In the genomic region with DNA sequence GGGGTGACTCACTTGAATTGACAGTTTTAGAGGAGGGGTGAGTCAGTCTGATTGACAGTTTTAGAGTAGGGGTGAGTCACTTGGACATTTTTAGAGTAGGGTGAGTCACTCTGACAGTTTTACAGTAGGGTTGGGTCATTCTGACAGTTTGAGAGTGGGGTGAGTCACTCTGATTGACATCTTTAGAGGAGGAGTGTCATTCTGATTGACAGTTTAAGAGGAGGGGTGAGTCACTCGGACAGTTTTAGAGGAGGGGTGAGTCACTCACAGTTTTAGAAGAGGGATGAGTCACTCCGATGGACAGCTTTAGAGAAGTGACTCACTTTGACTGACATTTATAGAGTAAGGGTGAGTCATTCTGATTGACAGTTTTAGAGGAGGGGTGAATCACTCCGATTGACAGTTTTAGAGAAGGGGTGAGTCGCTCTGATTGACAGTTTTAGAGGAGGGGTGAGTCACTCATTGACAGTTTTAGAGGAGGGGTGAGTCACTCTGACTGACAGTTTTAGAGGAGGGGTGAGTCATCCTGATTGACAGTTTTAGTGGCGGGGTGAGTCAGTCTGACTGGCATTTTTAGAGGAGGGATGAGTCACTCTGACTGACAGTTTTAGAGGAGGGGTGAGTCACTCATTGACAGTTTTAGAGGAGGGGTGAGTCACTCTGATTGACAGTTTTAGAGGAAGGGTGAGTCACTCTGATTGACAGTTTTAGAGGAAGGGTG, we compare ENCODE assay signal across 12 cellular contexts.
DNase-seq lines count a peak whose midpoint lies in the region; ATAC-seq, FAIRE-seq and TF ChIP-seq lines count a peak whose summit lies in the region.
"Had no signal": no experiment of that assay in that cellular context is flagged by ENCODE, and none has a peak within 500 bp of the region (broad histone marks: within the 10 kb centered on the region; RNA-seq: fewer than 3 reads in every experiment).

No MANE protein-coding gene starts in this region.

- H3K79me2 ChIP-seq in HepG2 (ENCODE audit: insufficient read depth, low read length) = no peaks in the 10 kb centered on the region

- intact Hi-C loops in HepG2 (cut with micrococcal nuclease; ENCODE audit: unreplicated experiment) (no loop called here), right lobe of liver (cut with DNase I) (no loop called here), Right ventricle myocardium inferior (cut with DNase I) (no loop called here)

- TF ChIP-seq CTCF in HepG2 (CRISPR knock-in tag; IDR thresholded peaks at IDR 0.05) (no peak), right lobe of liver (IDR thresholded peaks at IDR 0.05) (no peak), brain microvascular endothelial cell (IDR thresholded peaks at IDR 0.05; ENCODE audit: low read depth, low read length, missing control alignments) (no peak)

- TF ChIP-seq EP300 in HepG2 (IDR thresholded peaks at IDR 0.05; ENCODE audit: low read depth in 2 of 2, low read length in 2 of 2) (no peak), HepG2 (CRISPR knock-in tag; IDR thresholded peaks at IDR 0.05; ENCODE audit: borderline replicate concordance) (no peak)

- H3K27me3 ChIP-seq in HepG2 (ENCODE audit: control insufficient read depth in 1 of 2, insufficient read depth in 2 of 2, low read length in 2 of 2) = peaks cover 0 to 7% of the 10 kb centered on the region in 2 experiments; a peak in 3 of 5 replicates
- H3K27me3 ChIP-seq in right lobe of liver = no peaks in the 10 kb centered on the region
- H3K27me3 ChIP-seq in brain microvascular endothelial cell (replicated peaks) = no peaks in the 10 kb centered on the region
- H3K27me3 ChIP-seq: colonic mucosa, Peyer's patch had no signal

- no peak overlapping the region for H3K9ac ChIP-seq in HepG2 (ENCODE audit: insufficient read depth, low read depth, low read length)

- H4K20me1 ChIP-seq in HepG2 (ENCODE audit: insufficient read depth, low read length) = 0 out of 2 replicates have a peak, but pooled peaks cover 7% of the 10 kb centered on the region

- no peak overlapping the region for H3K27ac ChIP-seq in HepG2 (ENCODE audit: extremely low read length, insufficient read depth, low read length)
- H3K27ac ChIP-seq in right lobe of liver = no peak overlapping the region
- H3K27ac ChIP-seq in brain microvascular endothelial cell = no peak overlapping the region
- H3K27ac ChIP-seq: colonic mucosa, Peyer's patch had no signal

- no peak overlapping the region for H3K4me2 ChIP-seq in HepG2 (ENCODE audit: low read depth, low read length)

- no peak overlapping the region for H2AFZ ChIP-seq in HepG2 (ENCODE audit: low read length)

- peak overlapping the region; percentile 94 for H3K27ac Mint-ChIP-seq in stimulated activated naive CD8-positive, alpha-beta T cell treated with anti-CD3 and anti-CD28 coated beads, Interleukin-15, Interleukin-2, amounts not matched to agents 100 ng/mL and 50 ng/mL, for 24 hours

- no TSS peak for BruUV-seq in HepG2 (replicated peaks; lab: Mats Ljungman, UMichigan)

- WGBS in HepG2 (ENCODE audit: low lambda C conversion rate) = 29% methylated on average over 5 of the region's 5 CpGs
- WGBS in right lobe of liver (ENCODE audit: insufficient coverage, low coverage, low lambda C conversion rate, missing lambda C conversion rate) = 52% methylated on average over 4 of the region's 5 CpGs

- H3K36me3 ChIP-seq in HepG2 (replicated peaks in 1 of 2; ENCODE audit: control insufficient read depth in 1 of 2, insufficient read depth in 2 of 2, low read length in 2 of 2) (no peaks in the 10 kb centered on the region), right lobe of liver (no peaks in the 10 kb centered on the region), brain microvascular endothelial cell (replicated peaks) (no peaks in the 10 kb centered on the region)
- H3K36me3 ChIP-seq: colonic mucosa, Peyer's patch had no signal

- POLR2A ChIA-PET in HepG2 (lab: Yijun Ruan, JAX) = no interaction called here

- H3K4me1 ChIP-seq in HepG2 (ENCODE audit: insufficient read depth, low read length) (no peaks in the 10 kb centered on the region), right lobe of liver (no peaks in the 10 kb centered on the region)
- H3K4me1 ChIP-seq: colonic mucosa, Peyer's patch had no signal

- peak overlapping the region; percentile 14 for H3K4me3 Mint-ChIP-seq in stimulated activated naive CD8-positive, alpha-beta T cell treated with anti-CD3 and anti-CD28 coated beads, Interleukin-15, Interleukin-2, amounts not matched to agents 100 ng/mL and 50 ng/mL, for 24 hours

- FAIRE-seq in HepG2 (lab: Jason Lieb, UNC) = no peak

- DNase-seq in HepG2 (ENCODE audit: low spot score) (peak; percentile 28), right lobe of liver (no peak), NCI-H69 (lab: John Stamatoyannopoulos, UW) (peak; percentile 48), brain microvascular endothelial cell (peak; percentile 1), Right ventricle myocardium inferior (ENCODE audit: missing footprints) (no peak)
- no peak for DNase-seq in activated effector memory CD4-positive, alpha-beta T cell treated with anti-CD3 and anti-CD28 coated beads, Interleukin-2, amount 50 U/mL, for 16 hours
- DNase-seq: colonic mucosa, MM.1S, Peyer's patch had no signal

- no peak for ATAC-seq in HepG2
- ATAC-seq in right lobe of liver = no peak
- no peak for ATAC-seq in HG03175 (IDR thresholded peaks at IDR 0.05; ENCODE audit: unreplicated experiment)
- no peak for ATAC-seq in Right ventricle myocardium inferior

- H3K9me3 ChIP-seq in HepG2 (ENCODE audit: low read length) = peaks cover 23% of the 10 kb centered on the region
- H3K9me3 ChIP-seq in right lobe of liver = no peaks in the 10 kb centered on the region
- H3K9me3 ChIP-seq: colonic mucosa had no signal

- CTCF ChIA-PET in HepG2 (lab: Yijun Ruan, JAX; ENCODE audit: low intra/inter-chr PET ratio, low total read pairs) = no interaction called here

- H3K4me3 ChIP-seq in HepG2 (replicated peaks in 1 of 3; ENCODE audit: insufficient read depth in 1 of 3, low read depth in 2 of 3, low read length in 3 of 3) (no peak overlapping the region), right lobe of liver (no peak overlapping the region), brain microvascular endothelial cell (ENCODE audit: low read depth, low read length) (no peak overlapping the region)
- H3K4me3 ChIP-seq: colonic mucosa, lung, Peyer's patch had no signal

- TF ChIP-seq POLR2A in HepG2 (IDR thresholded peaks at IDR 0.05; ENCODE audit: insufficient read depth in 1 of 2, low read depth in 2 of 2, low read length in 2 of 2) (no peak), right lobe of liver (IDR thresholded peaks at IDR 0.05) (no peak)

- H3K27me3 Mint-ChIP-seq in stimulated activated naive CD8-positive, alpha-beta T cell treated with anti-CD3 and anti-CD28 coated beads, Interleukin-15, Interleukin-2, amounts not matched to agents 100 ng/mL and 50 ng/mL, for 24 hours = no peaks in the 10 kb centered on the region

- TF ChIP-seq RAD21 in HepG2 (CRISPR knock-in tag; IDR thresholded peaks at IDR 0.05) = no peak

- H3K4me1 Mint-ChIP-seq in stimulated activated naive CD8-positive, alpha-beta T cell treated with anti-CD3 and anti-CD28 coated beads, Interleukin-15, Interleukin-2, amounts not matched to agents 100 ng/mL and 50 ng/mL, for 24 hours (ENCODE audit: low read depth) = peaks cover 14% of the 10 kb centered on the region

- H3K36me3 Mint-ChIP-seq in stimulated activated naive CD8-positive, alpha-beta T cell treated with anti-CD3 and anti-CD28 coated beads, Interleukin-15, Interleukin-2, amounts not matched to agents 100 ng/mL and 50 ng/mL, for 24 hours (ENCODE audit: low read depth) = peaks cover 10% of the 10 kb centered on the region

- in situ Hi-C loops in HepG2 (cut with HindIII; ENCODE audit: extremely low pct_ligation_motif_present, low pct_unique_long_range_greater_than_20kb) (no loop called here), brain microvascular endothelial cell (cut with HindIII; ENCODE audit: low pct_ligation_motif_present, low sequenced_read_pairs) (no loop called here)

- peaks cover 15% of the 10 kb centered on the region for H3K9me3 Mint-ChIP-seq in stimulated activated naive CD8-positive, alpha-beta T cell treated with anti-CD3 and anti-CD28 coated beads, Interleukin-15, Interleukin-2, amounts not matched to agents 100 ng/mL and 50 ng/mL, for 24 hours

TF ChIP-seq in HepG2, 621 proteins besides CTCF, POLR2A, EP300 and RAD21:
- TF ChIP-seq IKZF5 (CRISPR knock-in tag; IDR thresholded peaks at IDR 0.05) (peak; percentile 47; the same call in 1 of the 2 replicates), FOSL2 (CRISPR knock-in tag; IDR thresholded peaks at IDR 0.05) (peak; percentile 78), CREB1 (IDR thresholded peaks at IDR 0.05) (peak; percentile 73), CREB1 (CRISPR knock-in tag; IDR thresholded peaks at IDR 0.05) (no peak), ZSCAN25 (CRISPR knock-in tag; IDR thresholded peaks at IDR 0.05) (peak; percentile 65; the same call in 1 of the 2 replicates), PCBP1 (IDR thresholded peaks at IDR 0.05; ENCODE audit: borderline replicate concordance, low read depth, low read length) (no peak), ZFP82 (CRISPR knock-in tag; IDR thresholded peaks at IDR 0.05; ENCODE audit: borderline replicate concordance) (no peak), EZH2 (conservative IDR thresholded peaks at IDR 0.05; ENCODE audit: low read depth, low read length) (no peak), ERF (CRISPR knock-in tag; IDR thresholded peaks at IDR 0.05) (no peak), KDM5B (CRISPR knock-in tag; IDR thresholded peaks at IDR 0.05; ENCODE audit: borderline replicate concordance) (no peak), TGIF2 (CRISPR knock-in tag; IDR thresholded peaks at IDR 0.05) (no peak), ZNF564 (CRISPR knock-in tag; IDR thresholded peaks at IDR 0.05) (no peak)

Comparison
In these comparisons a context has a peak if more than half of its experiments do, and no peak if none do; other contexts are left out.
1. DNase-seq: peak in HepG2 (single experiment), NCI-H69 (single experiment) and brain microvascular endothelial cell (single experiment); none in right lobe of liver (0 of 3), activated effector memory CD4-positive, alpha-beta T cell treated with anti-CD3 and anti-CD28 coated beads, Interleukin-2, amount 50 U/mL, for 16 hours (single experiment) and Right ventricle myocardium inferior (single experiment).